8 cellular contexts compared by ENCODE assay signal in genomic region chr2:209977386-209978239, GRCh38. TPM values are rescaled to one million over a fixed set of nuclear protein-coding genes. Genes with fewer than 3 reads are reported as not detected.
DNase-seq lines count a peak whose midpoint lies in the region; ATAC-seq, FAIRE-seq and TF ChIP-seq lines count a peak whose summit lies in the region.

No MANE protein-coding gene starts in this region.

- 93% methylated on average over 2 of the region's 2 CpGs; no CpG with 5 or more reads in 1 of the 2 experiments for WGBS in H1 (ENCODE audit: extremely low coverage in 1 of 2, insufficient coverage in 1 of 2, insufficient read length in 1 of 2, insufficient replicate concordance in 2 of 2, low coverage in 1 of 2, low lambda C conversion rate in 2 of 2, missing lambda C conversion rate in 1 of 2), 2 experiments

- H3K4me2 ChIP-seq in H1 (ENCODE audit: insufficient read depth in 1 of 2, low read depth in 2 of 2, low read length in 2 of 2) (no peak overlapping the region), osteoblast (ENCODE audit: insufficient read depth, low read length) (no peak overlapping the region)

- H2BK15ac ChIP-seq in H1 (ENCODE audit: low read length): no peak overlapping the region

- TF ChIP-seq CTCF in GM13976 (IDR thresholded peaks at IDR 0.05; ENCODE audit: borderline replicate concordance, control extremely low read depth, extremely low read depth, insufficient read depth, missing control alignments) (no peak), H1 (IDR thresholded peaks at IDR 0.05; ENCODE audit: control extremely low read depth in 1 of 3, insufficient read depth in 1 of 3, low read depth in 1 of 3, low read length in 3 of 3) (peak in 2 of 3 experiments; percentile 21 to 29; a peak in 2 of 4 replicates), osteoblast (IDR thresholded peaks at IDR 0.05; ENCODE audit: extremely low read depth, low read depth, low read length) (peak; percentile 47)

- no peaks in the 10 kb centered on the region for H3K27me3 ChIP-seq in H1 (replicated peaks in 1 of 4; ENCODE audit: control insufficient read depth in 3 of 4, extremely low read depth in 1 of 4, insufficient read depth in 3 of 4, low read length in 3 of 4)
- no peaks in the 10 kb centered on the region for H3K27me3 ChIP-seq in osteoblast (ENCODE audit: insufficient read depth, low read length)

- in situ Hi-C loops in GM13976 (cut with MboI; ENCODE audit: low sequenced_read_pairs, unreplicated experiment): loop anchor here (5.0 kb wide), 1 partner anchor 215 kb away; no protein-coding TSS in a partner anchor

- H2AFZ ChIP-seq in H1 (ENCODE audit: low read length) (no peak overlapping the region), osteoblast (ENCODE audit: low read length) (no peak overlapping the region)

- no peak overlapping the region for H2BK120ac ChIP-seq in H1 (replicated peaks; ENCODE audit: low read depth, low read length)

- no peak overlapping the region for H4K8ac ChIP-seq in H1 (ENCODE audit: extremely low read depth, insufficient read depth, low read length)

- H3K4me3 ChIP-seq in H1 (ENCODE audit: extremely low read depth in 1 of 4, insufficient read depth in 2 of 4, low read depth in 3 of 4, low read length in 4 of 4): no peak overlapping the region
- no peak overlapping the region for H3K4me3 ChIP-seq in osteoblast (ENCODE audit: insufficient read depth, low read length)

- TF ChIP-seq RAD21 in H1 (IDR thresholded peaks at IDR 0.05 in 1 of 2, conservative IDR thresholded peaks at IDR 0.05 in 1 of 2; ENCODE audit: low read depth in 2 of 2, low read length in 2 of 2): peak in 1 of 2 experiments; percentile 68

- H3K9me3 ChIP-seq in H1 (ENCODE audit: insufficient read depth in 2 of 2, low read depth in 1 of 2, low read length in 1 of 2) (no peaks in the 10 kb centered on the region), osteoblast (ENCODE audit: low read depth, low read length) (no peaks in the 10 kb centered on the region)

- no peak overlapping the region for H3K56ac ChIP-seq in H1 (replicated peaks; ENCODE audit: insufficient read length, low read depth, low read length)

- no peaks in the 10 kb centered on the region for H3K79me1 ChIP-seq in H1 (ENCODE audit: low read depth, low read length)

- CTCF ChIA-PET in H1 (lab: Charles Lee; ENCODE audit: partially characterized antibody): interaction anchor here (0.5 to 2.5 kb wide), 17 partner anchors 13 to 646 kb away, joined by 3 to 16 read pairs (median 3); no protein-coding TSS in a partner anchor

- no peak for TF ChIP-seq EP300 in H1 (IDR thresholded peaks at IDR 0.05; ENCODE audit: borderline replicate concordance in 1 of 2, low read depth in 2 of 2, low read length in 2 of 2)

- FAIRE-seq in H1 (lab: Jason Lieb, UNC): no peak

- H3K4me1 ChIP-seq in H1 (replicated peaks in 1 of 4; ENCODE audit: control insufficient read depth in 3 of 4, insufficient read depth in 4 of 4, low read length in 3 of 4): no peaks in the 10 kb centered on the region
- no peaks in the 10 kb centered on the region for H3K4me1 ChIP-seq in osteoblast (ENCODE audit: insufficient read depth, low read length)

- peak; percentile 35 for DNase-seq in AG08395 (ENCODE audit: low spot score)
- peak; percentile 47 for DNase-seq in GM13976 (ENCODE audit: low spot score)
- DNase-seq in NOMO-1 treated with dmso at 0.1 percent for 144 hours (lab: John Stamatoyannopoulos, UW; ENCODE audit: unreplicated experiment): peak; percentile 40
- DNase-seq in H1 (ENCODE audit: low read depth in 1 of 2, low spot score in 2 of 2): no peak
- DNase-seq in osteoblast (ENCODE audit: insufficient read length, low spot score, missing footprints): no peak
- DNase-seq in activated T-cell treated with anti-CD3 and anti-CD28 coated beads for 4 hours: no peak
- DNase-seq in GM19238 (ENCODE audit: insufficient read length, low spot score): no peak

- H3K36me3 ChIP-seq in H1 (ENCODE audit: control insufficient read depth in 2 of 4, insufficient read depth in 4 of 4, low read length in 3 of 4) (no peaks in the 10 kb centered on the region), osteoblast (ENCODE audit: insufficient read depth, low read length) (no peaks in the 10 kb centered on the region)

- POLR2A ChIA-PET in H1 (lab: Charles Lee; ENCODE audit: partially characterized antibody): interaction anchor here (1.2 kb wide), 1 partner anchor 219 kb away, joined by 3 read pairs; no protein-coding TSS in a partner anchor

- H4K91ac ChIP-seq in H1 (replicated peaks; ENCODE audit: insufficient read length, low read length): no peak overlapping the region

- no peak overlapping the region for H3K14ac ChIP-seq in H1 (ENCODE audit: insufficient read length)

- no peaks in the 10 kb centered on the region for H4K20me1 ChIP-seq in H1 (replicated peaks in 1 of 2; ENCODE audit: control insufficient read depth in 1 of 2, insufficient read depth in 2 of 2, low read length in 2 of 2)
- H4K20me1 ChIP-seq in osteoblast (ENCODE audit: insufficient read depth, low read length): no peaks in the 10 kb centered on the region

- no peaks in the 10 kb centered on the region for H3K79me2 ChIP-seq in H1 (ENCODE audit: control insufficient read depth in 1 of 2, insufficient read depth in 2 of 2, low read length in 2 of 2)
- no peaks in the 10 kb centered on the region for H3K79me2 ChIP-seq in osteoblast (ENCODE audit: insufficient read depth, low read length)

- no peak overlapping the region for H3K4ac ChIP-seq in H1 (replicated peaks; ENCODE audit: insufficient read length, low read depth, low read length)

- H2BK12ac ChIP-seq in H1 (ENCODE audit: low read depth, low read length): no peak overlapping the region

- no peak overlapping the region for H4K5ac ChIP-seq in H1 (ENCODE audit: insufficient read length, low read depth, low read length)

- TF ChIP-seq POLR2A in H1 (IDR thresholded peaks at IDR 0.05; ENCODE audit: control extremely low read depth in 1 of 2, low read depth in 2 of 2, low read length in 2 of 2): no peak

- H3K18ac ChIP-seq in H1 (ENCODE audit: extremely low read depth, low read length): no peak overlapping the region

- peak; percentile 54 for ATAC-seq in HG03064 (IDR thresholded peaks at IDR 0.05; ENCODE audit: low read depth, unreplicated experiment)

- no peaks in the 10 kb centered on the region; the same call in 1 of the 2 replicates for H3K23me2 ChIP-seq in H1 (ENCODE audit: low read depth, low read length)

- no peak overlapping the region for H2BK20ac ChIP-seq in H1 (ENCODE audit: low read length)

- H3K9ac ChIP-seq in H1 (replicated peaks in 1 of 4; ENCODE audit: extremely low read depth in 1 of 4, low read depth in 3 of 4, low read length in 3 of 4): no peak overlapping the region

- no peak overlapping the region for H2BK5ac ChIP-seq in H1 (ENCODE audit: low read depth, low read length)

- no peak overlapping the region for H3K27ac ChIP-seq in H1 (ENCODE audit: low read depth, low read length)
- no peak overlapping the region for H3K27ac ChIP-seq in osteoblast (ENCODE audit: low read depth, low read length)

- no peak overlapping the region for H2AK5ac ChIP-seq in H1 (ENCODE audit: low read depth, low read length)

- no peak overlapping the region for H3K23ac ChIP-seq in H1 (ENCODE audit: insufficient read length)

TF ChIP-seq in H1, 55 proteins besides CTCF, POLR2A, EP300 and RAD21:
- TF ChIP-seq ASH2L (IDR thresholded peaks at IDR 0.05; ENCODE audit: low read length) (no peak), CHD1 (IDR thresholded peaks at IDR 0.05; ENCODE audit: low read depth, low read length) (no peak), TCF12 (IDR thresholded peaks at IDR 0.05; ENCODE audit: low read depth, low read length) (no peak), MAFK (IDR thresholded peaks at IDR 0.05; ENCODE audit: low read depth, low read length) (no peak)

RNA-seq across cellular contexts. Expression of gene RPE, which starts 24.8 kb away (rescaled TPM):
- total RNA-seq in H1 (2021; fragmentation: NEBNext Ultra II Directional; extraction: Animal tissue kit (Norgen Biotek cat#: 25700)): 76.0 and 77.8 TPM in 2 replicates
- polyA plus RNA-seq in H1 (2011; rRNA removed): 95.9 and 102 TPM in 2 replicates
- polyA plus RNA-seq in H1 (2011; cell fraction: cytosol; rRNA removed): 117 TPM
- polyA plus RNA-seq in H1 (2011; cell fraction: nucleus; rRNA removed): 66.6 TPM
- 62.5 to 69.3 TPM (median 68.0 TPM) in 4 replicates for polyA plus RNA-seq in H1 (2012, experiment 1 of 2)
- polyA plus RNA-seq in H1 (2012, experiment 2 of 2): 4.8 TPM
- polyA plus RNA-seq in H1 (2013, experiment 1 of 2): 31.0 TPM
- 29.5 TPM for polyA plus RNA-seq in H1 (2013, experiment 2 of 2)
- polyA minus RNA-seq in H1 (2011; rRNA and poly(A)+ RNA removed): 155 and 163 TPM in 2 replicates
- 91.7 TPM for polyA minus RNA-seq in H1 (2011; cell fraction: cytosol; rRNA and poly(A)+ RNA removed)
- polyA minus RNA-seq in H1 (2011; cell fraction: nucleus; rRNA and poly(A)+ RNA removed): 72.6 TPM
- total RNA-seq in osteoblast: 60.1 and 68.0 TPM in 2 replicates

Comparison
In these comparisons a context has a peak if more than half of its experiments do, and no peak if none do; other contexts are left out.
1. DNase-seq: peak in AG08395 (single experiment), GM13976 (single experiment) and NOMO-1 treated with dmso at 0.1 percent for 144 hours (single experiment); none in H1 (0 of 2), osteoblast (single experiment), activated T-cell treated with anti-CD3 and anti-CD28 coated beads for 4 hours (single experiment) and GM19238 (single experiment).